17 cellular contexts compared by ENCODE assay signal in genomic region chr3:149179225-149179624, GRCh38. TPM values are rescaled to one million over a fixed set of nuclear protein-coding genes. Genes with fewer than 3 reads are reported as not detected.
A peak's percentile ranks its signal among the peaks of the same experiment; 100 is the strongest.
DNase-seq lines count a peak whose midpoint lies in the region; ATAC-seq, FAIRE-seq and TF ChIP-seq lines count a peak whose summit lies in the region.
"Had no signal": no experiment of that assay in that cellular context is flagged by ENCODE, and none has a peak within 500 bp of the region (broad histone marks: within the 10 kb centered on the region; RNA-seq: fewer than 3 reads in every experiment).

No MANE protein-coding gene starts in this region.

- H3K9me3 Mint-ChIP-seq in CD14-positive monocyte: no peaks in the 10 kb centered on the region
- H3K9me3 Mint-ChIP-seq: activated naive CD8-positive, alpha-beta T cell treated with anti-CD3 and anti-CD28 coated beads, Interleukin-2, amount 10 ng/mL, durations not matched to agents 7 days and 5 days had no signal

- FAIRE-seq in bronchial epithelial cell (lab: Jason Lieb, UNC): no peak
- FAIRE-seq: G401.6 had no signal

- no peak for DNase-seq in left ventricle myocardium inferior
- DNase-seq in left ventricle myocardium superior: no peak
- peak; percentile 68 for DNase-seq in bronchial epithelial cell (ENCODE audit: low read depth)
- DNase-seq in lung microvascular endothelial cell (ENCODE audit: low read depth in 2 of 2): peak; percentile 76 to 80
- DNase-seq in vagina (ENCODE audit: extremely low spot score in 2 of 2): no peak
- DNase-seq in CD14-positive monocyte (ENCODE audit: low spot score): no peak
- DNase-seq: activated CD8-positive, alpha-beta T cell treated with anti-CD3 and anti-CD28 coated beads, Interleukin-2, amount 10 ng/mL, durations not matched to agents 7 days and 5 days; activated naive CD8-positive, alpha-beta T cell treated with anti-CD3 and anti-CD28 coated beads, Interleukin-2, amount 10 ng/mL, durations not matched to agents 7 days and 5 days; effector CD4-positive, alpha-beta T cell; NCI-H524; stimulated activated CD4-positive, alpha-beta T cell treated with anti-CD3 and anti-CD28 coated beads, Interleukin-4, amount 100 ng/mL, for 1 hour had no signal

- no peak for TF ChIP-seq POLR2A in vagina (IDR thresholded peaks at IDR 0.05)

- H3K27me3 ChIP-seq in left ventricle myocardium inferior (ENCODE audit: low read depth) (no peaks in the 10 kb centered on the region), bronchial epithelial cell (ENCODE audit: control insufficient read depth, insufficient read depth, low read length) (no peaks in the 10 kb centered on the region), vagina (no peaks in the 10 kb centered on the region)
- H3K27me3 ChIP-seq: MG63, neutrophil, tibial nerve had no signal

- H3K27me3 Mint-ChIP-seq in CD14-positive monocyte (ENCODE audit: low read depth in 3 of 3): peaks cover 0 to 2% (median 0%) of the 10 kb centered on the region in 3 donors
- H3K27me3 Mint-ChIP-seq: activated naive CD8-positive, alpha-beta T cell treated with anti-CD3 and anti-CD28 coated beads, Interleukin-2, amount 10 ng/mL, durations not matched to agents 7 days and 5 days had no signal

- no peak overlapping the region for H3K4me3 Mint-ChIP-seq in CD14-positive monocyte
- H3K4me3 Mint-ChIP-seq: activated CD8-positive, alpha-beta T cell treated with anti-CD3 and anti-CD28 coated beads, Interleukin-2, amount 10 ng/mL, durations not matched to agents 7 days and 5 days; activated naive CD8-positive, alpha-beta T cell treated with anti-CD3 and anti-CD28 coated beads, Interleukin-2, amount 10 ng/mL, durations not matched to agents 7 days and 5 days had no signal

- no peak for TF ChIP-seq CTCF in left ventricle myocardium inferior (IDR thresholded peaks at IDR 0.05; ENCODE audit: borderline replicate concordance)
- TF ChIP-seq CTCF in bronchial epithelial cell (IDR thresholded peaks at IDR 0.05; ENCODE audit: insufficient read depth, low read length, severe bottlenecking): no peak
- TF ChIP-seq CTCF in vagina (IDR thresholded peaks at IDR 0.05): no peak
- no peak for TF ChIP-seq CTCF in CD14-positive monocyte (IDR thresholded peaks at IDR 0.05)

- ATAC-seq in left ventricle myocardium superior (no peak), GM19397 (IDR thresholded peaks at IDR 0.05; ENCODE audit: unreplicated experiment) (no peak), GM18520 (IDR thresholded peaks at IDR 0.05; ENCODE audit: unreplicated experiment) (no peak)
- ATAC-seq: activated CD8-positive, alpha-beta T cell treated with anti-CD3 and anti-CD28 coated beads, Interleukin-2, amount 10 ng/mL, durations not matched to agents 7 days and 5 days had no signal

- H3K36me3 ChIP-seq in left ventricle myocardium inferior (peaks cover 24% of the 10 kb centered on the region), bronchial epithelial cell (ENCODE audit: control insufficient read depth, insufficient read depth, low read length) (no peaks in the 10 kb centered on the region), vagina (peaks cover 0 to 6% of the 10 kb centered on the region in 2 donors)
- H3K36me3 ChIP-seq: MG63 had no signal

- peaks cover 25 to 34% of the 10 kb centered on the region in 2 donors for H3K36me3 Mint-ChIP-seq in CD14-positive monocyte

- H3K4me3 ChIP-seq in left ventricle myocardium inferior: no peak overlapping the region
- H3K4me3 ChIP-seq in bronchial epithelial cell (ENCODE audit: low read depth, low read length): no peak overlapping the region
- H3K4me3 ChIP-seq in vagina: no peak overlapping the region
- H3K4me3 ChIP-seq: MG63, tibial nerve had no signal

- H3K4me1 ChIP-seq in left ventricle myocardium inferior: peaks cover 18% of the 10 kb centered on the region
- no peaks in the 10 kb centered on the region for H3K4me1 ChIP-seq in vagina

- intact Hi-C loops in left ventricle myocardium inferior (cut with micrococcal nuclease): no loop called here
- intact Hi-C loops in left ventricle myocardium superior (cut with micrococcal nuclease): no loop called here
- intact Hi-C loops in vagina (cut with DNase I): no loop called here
- intact Hi-C loops in CD14-positive monocyte (cut with micrococcal nuclease): no loop called here

- H3K9me3 ChIP-seq in left ventricle myocardium inferior (replicated peaks): peaks cover 7% of the 10 kb centered on the region
- H3K9me3 ChIP-seq in vagina: no peaks in the 10 kb centered on the region
- H3K9me3 ChIP-seq: MG63, neutrophil, tibial nerve had no signal

- no peaks in the 10 kb centered on the region for H3K4me1 Mint-ChIP-seq in CD14-positive monocyte

- H3K27ac ChIP-seq in left ventricle myocardium inferior (replicated peaks) (peak overlapping the region; percentile 63), vagina (peak overlapping the region; percentile 58)
- H3K27ac ChIP-seq: neutrophil had no signal

- no peak overlapping the region for H3K27ac Mint-ChIP-seq in CD14-positive monocyte
- H3K27ac Mint-ChIP-seq: activated CD8-positive, alpha-beta T cell treated with anti-CD3 and anti-CD28 coated beads, Interleukin-2, amount 10 ng/mL, durations not matched to agents 7 days and 5 days; activated naive CD8-positive, alpha-beta T cell treated with anti-CD3 and anti-CD28 coated beads, Interleukin-2, amount 10 ng/mL, durations not matched to agents 7 days and 5 days had no signal

RNA-seq across cellular contexts. Expression of gene CP, which starts 42.4 kb away (rescaled TPM):
- total RNA-seq in left ventricle myocardium inferior (6.2 TPM), left ventricle myocardium superior (2.2 TPM), bronchial epithelial cell (0.13 TPM in 1 of 2 replicates, not detected in the other), lung microvascular endothelial cell (under 0.01 and 0.60 TPM in 2 replicates), vagina (26.3 TPM)
- polyA plus RNA-seq in CD14-positive monocyte: not detected
- total RNA-seq: activated CD8-positive, alpha-beta T cell treated with anti-CD3 and anti-CD28 coated beads, Interleukin-2, amount 10 ng/mL, durations not matched to agents 7 days and 5 days; activated naive CD8-positive, alpha-beta T cell treated with anti-CD3 and anti-CD28 coated beads, Interleukin-2, amount 10 ng/mL, durations not matched to agents 7 days and 5 days had no signal

RNA-seq across cellular contexts. Expression of gene HPS3, which starts 49.8 kb away (rescaled TPM):
- total RNA-seq in left ventricle myocardium inferior (5.6 TPM), left ventricle myocardium superior (5.8 TPM), bronchial epithelial cell (7.8 and 8.2 TPM in 2 replicates), lung microvascular endothelial cell (10.9 and 11.1 TPM in 2 replicates), vagina (25.5 TPM)
- 10 to 100 TPM; 34.8 to 35.8 TPM for polyA plus RNA-seq in CD14-positive monocyte

Comparison
In these comparisons a context has a peak if more than half of its experiments do, and no peak if none do; other contexts are left out.
1. DNase-seq: peak in bronchial epithelial cell (single experiment) and lung microvascular endothelial cell (2 of 2); none in left ventricle myocardium inferior (single experiment), left ventricle myocardium superior (single experiment), vagina (0 of 2) and CD14-positive monocyte (single experiment).